In the genomic region with DNA sequence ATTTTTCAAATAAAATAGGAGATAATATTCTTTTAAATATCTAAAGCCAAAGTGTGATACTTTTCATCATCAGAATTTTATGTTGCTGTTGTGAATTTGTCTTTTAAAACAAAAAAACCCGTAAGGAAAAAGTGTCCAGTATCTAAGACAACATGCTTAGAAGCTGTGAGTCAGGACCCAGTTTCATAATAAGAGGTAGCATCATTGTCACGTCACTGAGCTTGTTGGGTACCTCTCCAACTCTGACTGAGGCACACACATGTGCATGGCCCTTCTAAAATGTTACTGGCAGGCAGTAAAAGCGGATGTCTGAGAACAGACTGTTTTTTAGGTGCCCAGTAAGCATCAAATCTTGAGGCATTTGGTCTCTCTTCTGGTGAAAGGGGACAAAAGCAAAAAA, we compare ENCODE assay signal across 13 cellular contexts. TPM values are rescaled to one million over a fixed set of nuclear protein-coding genes. Genes with fewer than 3 reads are reported as not detected.
A peak's percentile ranks its signal among the peaks of the same experiment; 100 is the strongest.
DNase-seq lines count a peak whose midpoint lies in the region; ATAC-seq and TF ChIP-seq lines count a peak whose summit lies in the region.
"Had no signal": no experiment of that assay in that cellular context is flagged by ENCODE, and none has a peak within 500 bp of the region (broad histone marks: within the 10 kb centered on the region; RNA-seq: fewer than 3 reads in every experiment).

No MANE protein-coding gene starts in this region.

- H3K4me3 ChIP-seq in ACC112 (ENCODE audit: low read depth, low read length): no peak overlapping the region
- no peak overlapping the region for H3K4me3 ChIP-seq in fibroblast of villous mesenchyme (ENCODE audit: low read depth, low read length)
- no peak overlapping the region for H3K4me3 ChIP-seq in mesendoderm (ENCODE audit: low read length)
- H3K4me3 ChIP-seq: testis had no signal

- no peak overlapping the region for H2BK5ac ChIP-seq in mesendoderm (ENCODE audit: low read length)

- H3K27ac Mint-ChIP-seq in activated naive CD8-positive, alpha-beta T cell treated with anti-CD3 and anti-CD28 coated beads, Interleukin-2, amount 50 U/mL, for 24 hours: no peak overlapping the region
- H3K27ac Mint-ChIP-seq in activated CD4-positive, alpha-beta memory T cell treated with anti-CD3 and anti-CD28 coated beads for 36 hours: no peak overlapping the region

- peak; percentile 13 for DNase-seq in EH (ENCODE audit: low read depth)
- DNase-seq in activated naive CD8-positive, alpha-beta T cell treated with anti-CD3 and anti-CD28 coated beads, Interleukin-2, amount 50 U/mL, for 24 hours: no peak
- DNase-seq in fibroblast of villous mesenchyme (ENCODE audit: low read depth): peak; percentile 43
- no peak for DNase-seq in activated CD4-positive, alpha-beta memory T cell treated with anti-CD3 and anti-CD28 coated beads for 36 hours
- no peak for DNase-seq in mesendoderm
- DNase-seq: CD4-positive, alpha-beta memory T cell; hippocampal formation; left colon; NCI-H2081 treated with DMSO at 0.1 percent for 48 hours; testis had no signal

- ATAC-seq in activated naive CD8-positive, alpha-beta T cell treated with anti-CD3 and anti-CD28 coated beads, Interleukin-2, amount 50 U/mL, for 24 hours: no peak
- ATAC-seq in GM18858 (IDR thresholded peaks at IDR 0.05; ENCODE audit: unreplicated experiment) (no peak), HG03521 (IDR thresholded peaks at IDR 0.05; ENCODE audit: unreplicated experiment) (no peak)
- ATAC-seq: left colon had no signal

- H3K9ac ChIP-seq in mesendoderm (ENCODE audit: low read length): no peak overlapping the region

- H3K27ac ChIP-seq in ACC112 (ENCODE audit: low read depth, low read length): peak overlapping the region; percentile 20; the same call in 1 of the 2 replicates
- H3K27ac ChIP-seq in mesendoderm (ENCODE audit: low read depth, low read length): no peak overlapping the region
- H3K27ac ChIP-seq: testis had no signal

- H3K79me2 ChIP-seq in ACC112 (ENCODE audit: control insufficient read depth, insufficient read depth, low read length, unreplicated experiment) (peaks cover 76% of the 10 kb centered on the region), mesendoderm (ENCODE audit: control insufficient read depth, insufficient read depth, low read length) (peaks cover 13% of the 10 kb centered on the region)

- H3K36me3 ChIP-seq in ACC112 (ENCODE audit: insufficient read depth, low read length): peaks cover 17% of the 10 kb centered on the region
- H3K36me3 ChIP-seq in mesendoderm (ENCODE audit: control insufficient read depth, insufficient read depth, low read length): peaks cover 2% of the 10 kb centered on the region

- H3K79me1 ChIP-seq in mesendoderm (ENCODE audit: low read length): peaks cover 15% of the 10 kb centered on the region

- peaks cover 45% of the 10 kb centered on the region for H3K4me1 Mint-ChIP-seq in activated naive CD8-positive, alpha-beta T cell treated with anti-CD3 and anti-CD28 coated beads, Interleukin-2, amount 50 U/mL, for 24 hours
- peaks cover 28% of the 10 kb centered on the region for H3K4me1 Mint-ChIP-seq in activated CD4-positive, alpha-beta memory T cell treated with anti-CD3 and anti-CD28 coated beads for 36 hours (ENCODE audit: low read depth)

- intact Hi-C loops in activated CD4-positive, alpha-beta memory T cell treated with anti-CD3 and anti-CD28 coated beads for 36 hours (cut with micrococcal nuclease): no loop called here

- no peak overlapping the region for H3K23ac ChIP-seq in mesendoderm (ENCODE audit: low read length)

- H3K9me3 Mint-ChIP-seq in activated naive CD8-positive, alpha-beta T cell treated with anti-CD3 and anti-CD28 coated beads, Interleukin-2, amount 50 U/mL, for 24 hours: peaks cover 15% of the 10 kb centered on the region
- H3K9me3 Mint-ChIP-seq in activated CD4-positive, alpha-beta memory T cell treated with anti-CD3 and anti-CD28 coated beads for 36 hours: peaks cover 15% of the 10 kb centered on the region

- H3K27me3 ChIP-seq in ACC112 (ENCODE audit: insufficient read depth, low read length): no peaks in the 10 kb centered on the region
- no peaks in the 10 kb centered on the region for H3K27me3 ChIP-seq in mesendoderm (ENCODE audit: insufficient read depth, low read length, poor library complexity)
- H3K27me3 ChIP-seq: testis had no signal

- POLR2A ChIA-PET in activated CD4-positive, alpha-beta memory T cell treated with anti-CD3 and anti-CD28 coated beads for 36 hours (lab: Charles Lee): no interaction called here

- no CpG with 5 or more reads among the region's 3 CpGs for WGBS in mesendoderm (ENCODE audit: extremely low coverage, insufficient coverage, low lambda C conversion rate)

- no peak overlapping the region for H2BK120ac ChIP-seq in mesendoderm (ENCODE audit: low read depth, low read length)

- H3K4me2 ChIP-seq in mesendoderm (ENCODE audit: low read length): no peak overlapping the region

- no peak for TF ChIP-seq CTCF in fibroblast of villous mesenchyme (IDR thresholded peaks at IDR 0.05; ENCODE audit: insufficient read depth, low read depth, low read length)

- H3K56ac ChIP-seq in mesendoderm (ENCODE audit: low read length): no peak overlapping the region

- no peak overlapping the region for H4K5ac ChIP-seq in mesendoderm (ENCODE audit: low read length)

- no peak overlapping the region for H2AFZ ChIP-seq in ACC112 (ENCODE audit: low read length, unreplicated experiment)

- H3K18ac ChIP-seq in mesendoderm (ENCODE audit: low read length): no peak overlapping the region

- H3K4me3 Mint-ChIP-seq in activated naive CD8-positive, alpha-beta T cell treated with anti-CD3 and anti-CD28 coated beads, Interleukin-2, amount 50 U/mL, for 24 hours: peak overlapping the region; percentile 28
- H3K4me3 Mint-ChIP-seq in activated CD4-positive, alpha-beta memory T cell treated with anti-CD3 and anti-CD28 coated beads for 36 hours: no peak overlapping the region

- no peaks in the 10 kb centered on the region for H3K27me3 Mint-ChIP-seq in activated naive CD8-positive, alpha-beta T cell treated with anti-CD3 and anti-CD28 coated beads, Interleukin-2, amount 50 U/mL, for 24 hours
- H3K27me3 Mint-ChIP-seq in activated CD4-positive, alpha-beta memory T cell treated with anti-CD3 and anti-CD28 coated beads for 36 hours: no peaks in the 10 kb centered on the region
- H3K27me3 Mint-ChIP-seq: CD4-positive, alpha-beta memory T cell had no signal

- H3K4me1 ChIP-seq in ACC112 (ENCODE audit: control insufficient read depth, insufficient read depth, low read length, unreplicated experiment): peaks cover 14% of the 10 kb centered on the region
- peaks cover 4% of the 10 kb centered on the region for H3K4me1 ChIP-seq in mesendoderm (ENCODE audit: control insufficient read depth, low read depth, low read length)

- H2BK15ac ChIP-seq in mesendoderm (replicated peaks; ENCODE audit: low read depth): no peak overlapping the region

- no peak overlapping the region for H2AK5ac ChIP-seq in mesendoderm (ENCODE audit: low read length)

- H3K36me3 Mint-ChIP-seq in activated naive CD8-positive, alpha-beta T cell treated with anti-CD3 and anti-CD28 coated beads, Interleukin-2, amount 50 U/mL, for 24 hours (ENCODE audit: low read depth): peaks cover 40% of the 10 kb centered on the region
- peaks cover 21% of the 10 kb centered on the region for H3K36me3 Mint-ChIP-seq in activated CD4-positive, alpha-beta memory T cell treated with anti-CD3 and anti-CD28 coated beads for 36 hours

- CTCF ChIA-PET in activated CD4-positive, alpha-beta memory T cell treated with anti-CD3 and anti-CD28 coated beads for 36 hours (lab: Charles Lee): interaction anchor here (0.5 to 7.5 kb wide), 9 partner anchors 11 to 287 kb away, joined by 3 to 51 read pairs (median 4); a partner anchor contains a TSS

- H4K8ac ChIP-seq in mesendoderm (ENCODE audit: low read depth, low read length): no peak overlapping the region

- no peak overlapping the region for H3K4ac ChIP-seq in mesendoderm (ENCODE audit: low read depth, low read length)

RNA-seq across cellular contexts. Expression of a gene that starts 2.5 kb away (rescaled TPM):
- total RNA-seq in fibroblast of villous mesenchyme: 58.6 and 62.6 TPM in 2 replicates
- total RNA-seq in activated CD4-positive, alpha-beta memory T cell treated with anti-CD3 and anti-CD28 coated beads for 36 hours: 10 to 100 TPM; 34.8 to 38.5 TPM
- 46.3 TPM for polyA plus RNA-seq in mesendoderm (2013, experiment 1 of 2)
- 50.2 TPM for polyA plus RNA-seq in mesendoderm (2013, experiment 2 of 2)

RNA-seq across cellular contexts. Expression of a gene that starts 2.6 kb away (rescaled TPM):
- 31.2 and 44.5 TPM in 2 replicates for total RNA-seq in fibroblast of villous mesenchyme
- 10 to 100 TPM; 29.8 to 33.0 TPM for total RNA-seq in activated CD4-positive, alpha-beta memory T cell treated with anti-CD3 and anti-CD28 coated beads for 36 hours
- polyA plus RNA-seq in mesendoderm (2013, experiment 1 of 2): 19.8 TPM
- 19.2 TPM for polyA plus RNA-seq in mesendoderm (2013, experiment 2 of 2)

RNA-seq across cellular contexts. Expression of a gene that starts 17.8 kb away (rescaled TPM):
- 118 and 128 TPM in 2 replicates for total RNA-seq in fibroblast of villous mesenchyme
- 10 to 100 TPM; 52.5 to 57.0 TPM for total RNA-seq in activated CD4-positive, alpha-beta memory T cell treated with anti-CD3 and anti-CD28 coated beads for 36 hours
- 60.5 TPM for polyA plus RNA-seq in mesendoderm (2013, experiment 1 of 2)
- polyA plus RNA-seq in mesendoderm (2013, experiment 2 of 2): 59.0 TPM

RNA-seq across cellular contexts. Expression of a gene that starts 40.1 kb away (rescaled TPM):
- not detected in 2 replicates for total RNA-seq in fibroblast of villous mesenchyme
- 1 to 10 TPM; 1.6 to 3.1 TPM for total RNA-seq in activated CD4-positive, alpha-beta memory T cell treated with anti-CD3 and anti-CD28 coated beads for 36 hours
- not detected for polyA plus RNA-seq in mesendoderm (2013, experiment 1 of 2)
- not detected for polyA plus RNA-seq in mesendoderm (2013, experiment 2 of 2)
- total RNA-seq: CD4-positive, alpha-beta memory T cell; left colon had no signal
- polyA plus RNA-seq: CD4-positive, alpha-beta memory T cell had no signal

RNA-seq across cellular contexts. Expression of a gene that starts 41.6 kb away (rescaled TPM):
- total RNA-seq in fibroblast of villous mesenchyme: 34.5 and 40.2 TPM in 2 replicates
- 1 to 10 TPM; 5.5 to 7.1 TPM for total RNA-seq in activated CD4-positive, alpha-beta memory T cell treated with anti-CD3 and anti-CD28 coated beads for 36 hours
- 7.1 TPM for polyA plus RNA-seq in mesendoderm (2013, experiment 1 of 2)
- 6.5 TPM for polyA plus RNA-seq in mesendoderm (2013, experiment 2 of 2)

Comparison
In these comparisons a context has a peak if more than half of its experiments do, and no peak if none do; other contexts are left out.
1. DNase-seq: peak in EH (single experiment) and fibroblast of villous mesenchyme (single experiment); none in activated naive CD8-positive, alpha-beta T cell treated with anti-CD3 and anti-CD28 coated beads, Interleukin-2, amount 50 U/mL, for 24 hours (single experiment), activated CD4-positive, alpha-beta memory T cell treated with anti-CD3 and anti-CD28 coated beads for 36 hours (single experiment) and mesendoderm (single experiment).